In the genomic region with DNA sequence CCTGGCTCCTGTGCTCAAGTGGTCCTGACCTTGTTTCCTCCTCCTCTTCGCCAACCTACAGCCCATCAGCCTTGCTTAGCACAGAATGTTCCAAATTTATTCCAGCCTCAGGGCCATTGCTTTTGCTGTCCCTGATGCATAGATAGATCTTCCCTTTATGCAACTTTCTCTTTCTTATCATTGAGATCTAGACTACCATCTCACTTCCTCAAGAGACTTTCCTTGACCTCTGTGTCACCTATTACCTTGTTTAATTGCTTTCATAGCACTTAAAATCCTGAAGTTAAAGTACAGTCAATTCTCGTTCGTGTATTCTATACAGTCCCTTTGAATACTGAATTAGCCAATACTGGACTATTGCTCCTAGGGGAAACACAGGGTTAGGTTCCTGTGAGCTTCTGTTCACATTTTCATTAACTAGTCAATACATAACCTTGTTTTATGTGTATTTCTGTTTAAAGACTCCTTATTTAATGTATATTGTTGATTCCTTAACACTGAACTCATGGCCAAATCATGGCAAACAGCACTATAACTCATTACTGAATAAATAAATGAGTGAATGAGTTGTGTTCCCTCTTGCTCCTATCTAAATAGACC, we compare ENCODE assay signal across 27 cellular contexts. TPM values are rescaled to one million over a fixed set of nuclear protein-coding genes. Genes with fewer than 3 reads are reported as not detected.
"Had no signal": no experiment of that assay in that cellular context is flagged by ENCODE, and none has a peak within 500 bp of the region (broad histone marks: within the 10 kb centered on the region; RNA-seq: fewer than 3 reads in every experiment).

No MANE protein-coding gene starts in this region.

- H3K27ac Mint-ChIP-seq: IgD-negative memory B cell, T-helper 17 cell had no signal

- H3K4me1 Mint-ChIP-seq: IgD-negative memory B cell had no signal

- H3K27me3 ChIP-seq: SJCRH30 had no signal

- H3K36me3 ChIP-seq: SJCRH30 had no signal

- DNase-seq: Kasumi-1, MM.1S, NCI-H1092 treated with DMSO at 0.1 percent for 48 hours, NCI-H1436, NCI-H187, NCI-H2029, NCI-H2081 treated with DMSO at 0.1 percent for 48 hours, NCI-H2171, NCI-H226, NCI-H446, NCI-H510A, NCI-H524 treated with DMSO at 0.1 percent for 48 hours, NCI-H69, NCI-H774, PC-3, SHP77 treated with DMSO at 0.1 percent for 48 hours, SJCRH30, T-helper 1 cell, T-helper 17 cell had no signal

- ATAC-seq: K562, Panc1, PC-3, Right ventricle myocardium inferior, SK-N-SH treated with all-trans-retinoic acid at 6 μM for 48 hours, T-helper 17 cell had no signal

- H3K4me3 Mint-ChIP-seq: IgD-negative memory B cell, T-helper 17 cell had no signal

- H3K4me1 ChIP-seq: SJCRH30 had no signal

- H3K4me3 ChIP-seq: K562, SJCRH30 had no signal

- H3K27me3 Mint-ChIP-seq: IgD-negative memory B cell, T-helper 17 cell had no signal

- H3K27ac ChIP-seq: HL-60, KMS-11, SJCRH30 had no signal

RNA-seq across cellular contexts. Expression of gene MCOLN3, which starts 26.2 kb away (rescaled TPM):
- total RNA-seq: K562, OCI-LY7 had no signal
